16 cellular contexts compared by ENCODE assay signal in the genomic region with DNA sequence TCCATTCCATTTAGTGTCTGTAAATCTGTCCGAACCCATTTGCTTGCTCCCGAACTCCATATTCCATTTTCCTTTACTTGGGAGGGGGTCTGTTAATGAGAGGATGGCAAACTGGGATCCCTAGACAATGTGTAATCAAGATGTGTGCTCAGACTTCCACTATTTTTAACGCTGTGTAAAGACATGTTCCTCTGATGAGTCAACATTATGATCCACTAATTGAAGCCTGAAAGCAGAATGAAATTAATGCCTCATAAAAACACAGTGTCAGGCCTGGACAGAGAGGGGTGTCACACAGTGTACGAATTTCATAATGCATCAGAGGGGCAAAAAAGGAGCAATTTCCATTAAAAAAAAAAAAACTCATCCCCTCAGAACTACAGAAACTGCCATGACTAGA.
"Had no signal": no experiment of that assay in that cellular context is flagged by ENCODE, and none has a peak within 500 bp of the region (broad histone marks: within the 10 kb centered on the region; RNA-seq: fewer than 3 reads in every experiment).

No MANE protein-coding gene starts in this region.

- H3K36me3 ChIP-seq: lower lobe of right lung had no signal

- DNase-seq: activated CD4-positive, alpha-beta T cell treated with anti-CD3 and anti-CD28 coated beads, Interleukin-2, amount 10 ng/mL, durations not matched to agents 24 days and 14 days; activated CD4-positive, CD25-positive, alpha-beta regulatory T cell; activated CD8-positive, alpha-beta T cell treated with anti-CD3 and anti-CD28 coated beads for 36 hours; activated naive CD4-positive, alpha-beta T cell; activated naive CD8-positive, alpha-beta T cell treated with anti-CD3 and anti-CD28 coated beads for 36 hours; activated T-cell treated with anti-CD3 and anti-CD28 coated beads, Interleukin-2, amount 50 U/mL, for 1 hour; amniotic stem cell; caudate nucleus; left colon; lower lobe of right lung; stimulated activated CD4-positive, alpha-beta T cell treated with anti-CD3 and anti-CD28 coated beads, Interleukin-12 subunit alpha, Interleukin-12 subunit beta, amount 100 ng/mL, for 4 hours; stimulated activated CD4-positive, alpha-beta T cell treated with anti-CD3 and anti-CD28 coated beads, Interleukin-1b, Interleukin-23, amount 100 ng/mL, for 48 hours; stimulated activated CD8-positive, alpha-beta memory T cell treated with anti-CD3 and anti-CD28 coated beads, Interleukin-4, amount 100 ng/mL, for 48 hours; stimulated activated naive CD4-positive, alpha-beta T cell; T1000 had no signal

- H3K4me3 ChIP-seq: lower lobe of right lung had no signal

- FAIRE-seq: endometrium had no signal
